ENCODE assay signal across 9 cellular contexts in genomic region chr3:160753953-160754352, GRCh38. TPM values are rescaled to one million over a fixed set of nuclear protein-coding genes. Genes with fewer than 3 reads are reported as not detected.
DNase-seq lines count a peak whose midpoint lies in the region; ATAC-seq and TF ChIP-seq lines count a peak whose summit lies in the region.
"Had no signal": no experiment of that assay in that cellular context is flagged by ENCODE, and none has a peak within 500 bp of the region (broad histone marks: within the 10 kb centered on the region; RNA-seq: fewer than 3 reads in every experiment).

No MANE protein-coding gene starts in this region.

- H3K9me2 ChIP-seq in DOHH2 (replicated peaks; ENCODE audit: control insufficient read depth, low read length) (no peaks in the 10 kb centered on the region), SU-DHL-6 (replicated peaks; ENCODE audit: insufficient read depth, low read length) (no peaks in the 10 kb centered on the region)

- no peaks in the 10 kb centered on the region for H3F3A ChIP-seq in DOHH2 (ENCODE audit: control insufficient read depth, insufficient read depth)
- H3F3A ChIP-seq in SU-DHL-6 (ENCODE audit: insufficient read depth): no peaks in the 10 kb centered on the region

- TF ChIP-seq POLR2A in prostate gland (IDR thresholded peaks at IDR 0.05): no peak

- H3K4me3 ChIP-seq in DOHH2 (ENCODE audit: low read length): peak overlapping the region; percentile 85
- H3K4me3 ChIP-seq in SU-DHL-6 (ENCODE audit: insufficient read depth, low read length, poor library complexity, severe bottlenecking): peak overlapping the region; percentile 98
- peak overlapping the region; percentile 69 to 86 (median 80) for H3K4me3 ChIP-seq in fibroblast of lung (replicated peaks in 1 of 4; ENCODE audit: control extremely low read depth in 1 of 4, insufficient read depth in 1 of 4, low read depth in 3 of 4, low read length in 4 of 4)
- peak overlapping the region; percentile 68 to 76 for H3K4me3 ChIP-seq in prostate gland

- DNase-seq in fibroblast of lung (ENCODE audit: low read depth in 2 of 2) (no peak), prostate gland (ENCODE audit: low spot score) (no peak), retina (no peak)
- DNase-seq: NCI-H2029 treated with DMSO at 0.1 percent for 48 hours had no signal

- H2AFZ ChIP-seq in SU-DHL-6 (ENCODE audit: low read depth, low read length, severe bottlenecking) (peak overlapping the region; percentile 99), fibroblast of lung (ENCODE audit: low read length) (no peak overlapping the region)

- H3K9ac ChIP-seq in SU-DHL-6 (ENCODE audit: low read length) (peak overlapping the region; percentile 85), fibroblast of lung (ENCODE audit: insufficient read depth, low read length) (no peak overlapping the region)

- H3K9me3 ChIP-seq in DOHH2 (ENCODE audit: control insufficient read depth, insufficient read depth, low read length) (no peaks in the 10 kb centered on the region), SU-DHL-6 (ENCODE audit: insufficient read depth, low read length) (no peaks in the 10 kb centered on the region), fibroblast of lung (ENCODE audit: control insufficient read depth, insufficient read depth, low read depth, low read length) (no peaks in the 10 kb centered on the region), prostate gland (no peaks in the 10 kb centered on the region)

- H4K20me1 ChIP-seq in DOHH2 (ENCODE audit: control insufficient read depth, insufficient read depth, low read depth, low read length) (peaks cover 7% of the 10 kb centered on the region; the same call in 1 of the 2 replicates), SU-DHL-6 (ENCODE audit: low read depth, low read length) (no peaks in the 10 kb centered on the region; the same call in 1 of the 2 replicates), fibroblast of lung (ENCODE audit: control insufficient read depth, extremely low read depth, insufficient read depth, low read length) (no peaks in the 10 kb centered on the region)

- H3K27ac ChIP-seq in DOHH2 (ENCODE audit: low read depth, low read length): peak overlapping the region; percentile 68; the same call in 1 of the 2 replicates
- H3K27ac ChIP-seq in SU-DHL-6 (ENCODE audit: low read depth, low read length): no peak overlapping the region
- H3K27ac ChIP-seq in fibroblast of lung (ENCODE audit: insufficient read depth, low read length): no peak overlapping the region
- peak overlapping the region in 1 of 2 donors; percentile 88 for H3K27ac ChIP-seq in prostate gland

- peak overlapping the region; percentile 78 for H3K4me2 ChIP-seq in DOHH2 (ENCODE audit: low read length)
- peak overlapping the region; percentile 67 for H3K4me2 ChIP-seq in SU-DHL-6 (ENCODE audit: low read depth, low read length, poor library complexity, severe bottlenecking)
- peak overlapping the region; percentile 67 for H3K4me2 ChIP-seq in fibroblast of lung (ENCODE audit: extremely low read depth, insufficient read depth, low read length)

- ATAC-seq in HG02885 (IDR thresholded peaks at IDR 0.05; ENCODE audit: poor library complexity, unreplicated experiment) (no peak), GM21515 (IDR thresholded peaks at IDR 0.05; ENCODE audit: unreplicated experiment) (no peak), HG02610 (IDR thresholded peaks at IDR 0.05; ENCODE audit: unreplicated experiment) (no peak)

- intact Hi-C loops in prostate gland (cut with DNase I): loop anchor here (5.0 to 10.0 kb wide), 2 partner anchors 47 to 189 kb away; partner anchors contain the start of gene KPNA4

- no peaks in the 10 kb centered on the region for H3K27me3 ChIP-seq in DOHH2 (ENCODE audit: control insufficient read depth, low read length)
- H3K27me3 ChIP-seq in SU-DHL-6 (ENCODE audit: low read length): no peaks in the 10 kb centered on the region
- peaks cover 15% of the 10 kb centered on the region for H3K27me3 ChIP-seq in fibroblast of lung (ENCODE audit: control insufficient read depth, insufficient read depth, low read length)
- no peaks in the 10 kb centered on the region for H3K27me3 ChIP-seq in prostate gland (replicated peaks; ENCODE audit: insufficient read depth)

- H3K79me2 ChIP-seq in DOHH2 (ENCODE audit: control insufficient read depth, low read length) (peaks cover 42% of the 10 kb centered on the region), SU-DHL-6 (ENCODE audit: insufficient read depth, low read length) (0 out of 2 replicates have a peak, but pooled peaks cover 5% of the 10 kb centered on the region), fibroblast of lung (ENCODE audit: control insufficient read depth, insufficient read depth, low read length) (no peaks in the 10 kb centered on the region)

- H3K36me3 ChIP-seq in DOHH2 (ENCODE audit: control insufficient read depth, low read length) (no peaks in the 10 kb centered on the region), SU-DHL-6 (ENCODE audit: low read length) (no peaks in the 10 kb centered on the region), fibroblast of lung (ENCODE audit: control insufficient read depth, insufficient read depth, low read length) (no peaks in the 10 kb centered on the region), prostate gland (no peaks in the 10 kb centered on the region)

- WGBS in prostate gland: 48% methylated on average over 2 of the region's 2 CpGs

- TF ChIP-seq CTCF in DOHH2 (IDR thresholded peaks at IDR 0.05; ENCODE audit: low read depth, low read length, poor library complexity, severe bottlenecking): no peak
- TF ChIP-seq CTCF in SU-DHL-6 (IDR thresholded peaks at IDR 0.05; ENCODE audit: insufficient read depth, low read length, poor library complexity, severe bottlenecking): no peak
- TF ChIP-seq CTCF in fibroblast of lung (conservative IDR thresholded peaks at IDR 0.05 in 1 of 2, IDR thresholded peaks at IDR 0.05 in 1 of 2; ENCODE audit: low read depth in 1 of 2, low read length in 2 of 2): no peak
- TF ChIP-seq CTCF in prostate gland (IDR thresholded peaks at IDR 0.05): no peak

- H3K4me1 ChIP-seq in DOHH2 (ENCODE audit: control insufficient read depth, low read length) (peaks cover 50% of the 10 kb centered on the region), fibroblast of lung (ENCODE audit: control insufficient read depth, extremely low read depth, insufficient read depth, low read length) (peaks cover 5% of the 10 kb centered on the region), prostate gland (replicated peaks) (peaks cover 6% of the 10 kb centered on the region)

RNA-seq across cellular contexts. Expression of gene PPM1L, which starts 2.1 kb away (rescaled TPM):
- total RNA-seq in fibroblast of lung: 2.1 and 2.5 TPM in 2 replicates
- 0.33 and 0.42 TPM in 2 replicates for polyA plus RNA-seq in fibroblast of lung
- 0.34 and 0.41 TPM in 2 replicates for polyA plus RNA-seq in fibroblast of lung (2012)
- 0.19 and 1.0 TPM in 2 replicates for polyA minus RNA-seq in fibroblast of lung (ENCODE audit: low replicate concordance)
- 10 to 100 TPM; 23.6 to 27.0 TPM for total RNA-seq in prostate gland
